ENCODE assay signal across 13 cellular contexts in genomic region chr20:53635189-53635588, GRCh38. TPM values are rescaled to one million over a fixed set of nuclear protein-coding genes. Genes with fewer than 3 reads are reported as not detected.
A peak's percentile ranks its signal among the peaks of the same experiment; 100 is the strongest.
DNase-seq lines count a peak whose midpoint lies in the region; ATAC-seq and TF ChIP-seq lines count a peak whose summit lies in the region.
"Had no signal": no experiment of that assay in that cellular context is flagged by ENCODE, and none has a peak within 500 bp of the region (broad histone marks: within the 10 kb centered on the region; RNA-seq: fewer than 3 reads in every experiment).

No MANE protein-coding gene starts in this region.

- peaks cover 1% of the 10 kb centered on the region for H3K9me3 Mint-ChIP-seq in activated naive CD8-positive, alpha-beta T cell treated with anti-CD3 and anti-CD28 coated beads, Interleukin-2, amount 10 ng/mL, durations not matched to agents 7 days and 5 days
- H3K9me3 Mint-ChIP-seq in WTC11: no peaks in the 10 kb centered on the region

- H3K9me3 ChIP-seq in DND-41 (ENCODE audit: insufficient read depth, low read length, severe bottlenecking): no peaks in the 10 kb centered on the region
- H3K9me3 ChIP-seq: tibial nerve had no signal

- no peaks in the 10 kb centered on the region for H3K36me3 ChIP-seq in DND-41 (ENCODE audit: insufficient read depth, low read length)
- H3K36me3 ChIP-seq: tibial nerve had no signal

- H3K36me3 Mint-ChIP-seq in activated naive CD8-positive, alpha-beta T cell treated with anti-CD3 and anti-CD28 coated beads, Interleukin-2, amount 10 ng/mL, durations not matched to agents 7 days and 5 days: peaks cover 4% of the 10 kb centered on the region
- no peaks in the 10 kb centered on the region for H3K36me3 Mint-ChIP-seq in WTC11

- H3K27ac ChIP-seq in DND-41 (ENCODE audit: low read length): no peak overlapping the region
- H3K27ac ChIP-seq: C4-2B, skin epidermis, tibial nerve had no signal

- CTCF ChIA-PET in WTC11 (lab: Charles Lee): no interaction called here

- peaks cover 29% of the 10 kb centered on the region for H3K4me1 Mint-ChIP-seq in activated naive CD8-positive, alpha-beta T cell treated with anti-CD3 and anti-CD28 coated beads, Interleukin-2, amount 10 ng/mL, durations not matched to agents 7 days and 5 days
- H3K4me1 Mint-ChIP-seq in WTC11: 0 out of 2 replicates have a peak, but pooled peaks cover 2% of the 10 kb centered on the region

- H3K27me3 Mint-ChIP-seq in activated naive CD8-positive, alpha-beta T cell treated with anti-CD3 and anti-CD28 coated beads, Interleukin-2, amount 10 ng/mL, durations not matched to agents 7 days and 5 days: no peaks in the 10 kb centered on the region
- H3K27me3 Mint-ChIP-seq in WTC11 (ENCODE audit: low read depth): no peaks in the 10 kb centered on the region

- TF ChIP-seq CTCF in DND-41 (IDR thresholded peaks at IDR 0.05; ENCODE audit: borderline replicate concordance, extremely low read depth, low read length, poor library complexity, severe bottlenecking) (no peak), WTC11 (IDR thresholded peaks at IDR 0.05) (no peak)

- no peak overlapping the region for H3K4me3 ChIP-seq in DND-41 (ENCODE audit: low read depth in 1 of 2, low read length in 2 of 2)
- H3K4me3 ChIP-seq: skin epidermis, tibial nerve had no signal

- H3K79me2 ChIP-seq in DND-41 (ENCODE audit: insufficient read depth, low read length): no peaks in the 10 kb centered on the region

- no peak overlapping the region for H3K4me2 ChIP-seq in DND-41 (ENCODE audit: insufficient read depth, low read length)

- H3K27ac Mint-ChIP-seq in activated naive CD8-positive, alpha-beta T cell treated with anti-CD3 and anti-CD28 coated beads, Interleukin-2, amount 10 ng/mL, durations not matched to agents 7 days and 5 days: peak overlapping the region; percentile 58
- no peak overlapping the region for H3K27ac Mint-ChIP-seq in WTC11

- no peaks in the 10 kb centered on the region for H3K27me3 ChIP-seq in DND-41 (ENCODE audit: insufficient read depth, low read length, poor library complexity)
- H3K27me3 ChIP-seq: tibial nerve had no signal

- H2AFZ ChIP-seq in DND-41 (ENCODE audit: low read depth, low read length): no peak overlapping the region

- H3K4me3 Mint-ChIP-seq in activated naive CD8-positive, alpha-beta T cell treated with anti-CD3 and anti-CD28 coated beads, Interleukin-2, amount 10 ng/mL, durations not matched to agents 7 days and 5 days: no peak overlapping the region
- no peak overlapping the region for H3K4me3 Mint-ChIP-seq in WTC11

- H4K20me1 ChIP-seq in DND-41 (ENCODE audit: insufficient read depth, low read length): no peaks in the 10 kb centered on the region

- H3K9ac ChIP-seq in DND-41 (ENCODE audit: low read depth, low read length): no peak overlapping the region

- DNase-seq in DND-41 (peak; percentile 10), MV-4-11 (lab: John Stamatoyannopoulos, UW) (peak; percentile 18), sciatic nerve (ENCODE audit: low spot score) (peak; percentile 47), WTC11 (ENCODE audit: low spot score) (no peak), HuH-7.5 (ENCODE audit: low spot score) (no peak)
- no peak for DNase-seq in activated naive CD8-positive, alpha-beta T cell treated with anti-CD3 and anti-CD28 coated beads, Interleukin-2, amount 10 ng/mL, durations not matched to agents 7 days and 5 days
- DNase-seq: hypothalamus, NCI-H1694, OCI-M1 had no signal

- intact Hi-C loops in sciatic nerve (cut with DNase I): no loop called here

- POLR2A ChIA-PET in activated naive CD8-positive, alpha-beta T cell treated with anti-CD3 and anti-CD28 coated beads, Interleukin-2, amount 10 ng/mL, durations not matched to agents 7 days and 5 days (lab: Charles Lee): interaction anchor here (0.5 to 1.3 kb wide), 4 partner anchors 11 to 133 kb away, joined by 3 to 6 read pairs (median 4); no protein-coding TSS in a partner anchor
- POLR2A ChIA-PET in WTC11 (lab: Charles Lee): no interaction called here

- no peaks in the 10 kb centered on the region; the same call in 1 of the 2 replicates for H3K4me1 ChIP-seq in DND-41 (ENCODE audit: insufficient read depth, low read length)
- H3K4me1 ChIP-seq: tibial nerve had no signal

- peak; percentile 33; the same call in 1 of the 3 replicates for ATAC-seq in DND-41 (ENCODE audit: insufficient read depth, low read depth)
- ATAC-seq in activated naive CD8-positive, alpha-beta T cell treated with anti-CD3 and anti-CD28 coated beads, Interleukin-2, amount 10 ng/mL, durations not matched to agents 7 days and 5 days (ENCODE audit: low read depth): no peak
- ATAC-seq in sciatic nerve: no peak
- no peak for ATAC-seq in WTC11
- no peak for ATAC-seq in GM19397 (IDR thresholded peaks at IDR 0.05; ENCODE audit: unreplicated experiment)

TF ChIP-seq in WTC11, 78 proteins besides CTCF, POLR2A, EP300 and RAD21 (continues in another document):
- TF ChIP-seq ZNF263 (CRISPR knock-in tag; IDR thresholded peaks at IDR 0.05; ENCODE audit: low read depth) (no peak), SP1 (CRISPR knock-in tag; conservative IDR thresholded peaks at IDR 0.05) (no peak), NFE2L1 (CRISPR knock-in tag; IDR thresholded peaks at IDR 0.05) (no peak), TP53 (CRISPR knock-in tag; IDR thresholded peaks at IDR 0.05) (no peak), HMGA2 (CRISPR knock-in tag; IDR thresholded peaks at IDR 0.05) (no peak), JUN (CRISPR knock-in tag; IDR thresholded peaks at IDR 0.05) (no peak), MXD4 (CRISPR knock-in tag; IDR thresholded peaks at IDR 0.05; ENCODE audit: borderline replicate concordance) (no peak), ZNF532 (CRISPR knock-in tag; IDR thresholded peaks at IDR 0.05; ENCODE audit: borderline replicate concordance) (no peak)
- TF ChIP-seq, protein P1, sequence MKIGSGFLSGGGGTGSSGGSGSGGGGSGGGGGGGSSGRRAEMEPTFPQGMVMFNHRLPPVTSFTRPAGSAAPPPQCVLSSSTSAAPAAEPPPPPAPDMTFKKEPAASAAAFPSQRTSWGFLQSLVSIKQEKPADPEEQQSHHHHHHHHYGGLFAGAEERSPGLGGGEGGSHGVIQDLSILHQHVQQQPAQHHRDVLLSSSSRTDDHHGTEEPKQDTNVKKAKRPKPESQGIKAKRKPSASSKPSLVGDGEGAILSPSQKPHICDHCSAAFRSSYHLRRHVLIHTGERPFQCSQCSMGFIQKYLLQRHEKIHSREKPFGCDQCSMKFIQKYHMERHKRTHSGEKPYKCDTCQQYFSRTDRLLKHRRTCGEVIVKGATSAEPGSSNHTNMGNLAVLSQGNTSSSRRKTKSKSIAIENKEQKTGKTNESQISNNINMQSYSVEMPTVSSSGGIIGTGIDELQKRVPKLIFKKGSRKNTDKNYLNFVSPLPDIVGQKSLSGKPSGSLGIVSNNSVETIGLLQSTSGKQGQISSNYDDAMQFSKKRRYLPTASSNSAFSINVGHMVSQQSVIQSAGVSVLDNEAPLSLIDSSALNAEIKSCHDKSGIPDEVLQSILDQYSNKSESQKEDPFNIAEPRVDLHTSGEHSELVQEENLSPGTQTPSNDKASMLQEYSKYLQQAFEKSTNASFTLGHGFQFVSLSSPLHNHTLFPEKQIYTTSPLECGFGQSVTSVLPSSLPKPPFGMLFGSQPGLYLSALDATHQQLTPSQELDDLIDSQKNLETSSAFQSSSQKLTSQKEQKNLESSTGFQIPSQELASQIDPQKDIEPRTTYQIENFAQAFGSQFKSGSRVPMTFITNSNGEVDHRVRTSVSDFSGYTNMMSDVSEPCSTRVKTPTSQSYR (CRISPR knock-in tag; IDR thresholded peaks at IDR 0.05): no peak
- TF ChIP-seq, protein P2, sequence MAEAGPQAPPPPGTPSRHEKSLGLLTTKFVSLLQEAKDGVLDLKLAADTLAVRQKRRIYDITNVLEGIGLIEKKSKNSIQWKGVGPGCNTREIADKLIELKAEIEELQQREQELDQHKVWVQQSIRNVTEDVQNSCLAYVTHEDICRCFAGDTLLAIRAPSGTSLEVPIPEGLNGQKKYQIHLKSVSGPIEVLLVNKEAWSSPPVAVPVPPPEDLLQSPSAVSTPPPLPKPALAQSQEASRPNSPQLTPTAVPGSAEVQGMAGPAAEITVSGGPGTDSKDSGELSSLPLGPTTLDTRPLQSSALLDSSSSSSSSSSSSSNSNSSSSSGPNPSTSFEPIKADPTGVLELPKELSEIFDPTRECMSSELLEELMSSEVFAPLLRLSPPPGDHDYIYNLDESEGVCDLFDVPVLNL (CRISPR knock-in tag; IDR thresholded peaks at IDR 0.05; ENCODE audit: borderline replicate concordance, low read depth): no peak

RNA-seq across cellular contexts. Expression of gene ZNF217, which starts 41.5 kb away (rescaled TPM):
- total RNA-seq in activated naive CD8-positive, alpha-beta T cell treated with anti-CD3 and anti-CD28 coated beads, Interleukin-2, amount 10 ng/mL, durations not matched to agents 7 days and 5 days: 100 to 1,000 TPM; 133 to 144 TPM
- total RNA-seq in sciatic nerve (34.9 TPM), WTC11 (2021) (75.6 to 84.0 TPM (median 77.7 TPM) in 3 replicates)

Comparison
In these comparisons a context has a peak if more than half of its experiments do, and no peak if none do; other contexts are left out.
1. DNase-seq: peak in DND-41 (single experiment), MV-4-11 (single experiment) and sciatic nerve (single experiment); none in activated naive CD8-positive, alpha-beta T cell treated with anti-CD3 and anti-CD28 coated beads, Interleukin-2, amount 10 ng/mL, durations not matched to agents 7 days and 5 days (single experiment), WTC11 (single experiment) and HuH-7.5 (single experiment).